8 cellular contexts compared by ENCODE assay signal in the genomic region with DNA sequence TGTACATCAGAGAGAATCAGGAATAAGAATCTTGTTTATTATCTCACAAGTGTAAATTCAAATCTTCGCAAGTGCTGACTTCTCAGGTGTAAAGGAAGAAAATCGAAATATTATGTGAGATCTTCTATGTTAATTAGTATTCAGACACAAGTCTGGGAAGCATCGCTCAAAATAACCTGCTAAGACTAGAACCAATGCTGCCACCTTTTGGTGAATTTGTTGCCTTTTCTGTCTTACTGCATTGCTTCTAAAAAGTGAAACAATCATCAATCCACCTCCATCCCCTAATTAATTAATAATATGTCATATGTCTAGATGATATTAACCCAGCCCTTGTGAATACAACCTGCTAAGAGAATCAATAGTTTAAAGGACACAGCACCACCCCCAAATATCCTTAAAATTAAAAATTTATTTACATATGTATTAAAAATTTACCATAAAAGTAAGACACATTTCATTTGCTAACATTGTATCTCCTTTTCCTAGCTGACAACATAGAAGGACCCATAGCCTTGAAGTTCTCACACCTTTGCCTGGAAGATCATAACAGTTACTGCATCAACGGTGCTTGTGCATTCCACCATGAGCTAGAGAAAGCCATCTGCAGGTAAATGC. TPM values are rescaled to one million over a fixed set of nuclear protein-coding genes. Genes with fewer than 3 reads are reported as not detected.
DNase-seq lines count a peak whose midpoint lies in the region; ATAC-seq, FAIRE-seq and TF ChIP-seq lines count a peak whose summit lies in the region.

No MANE protein-coding gene starts in this region.

- peak; percentile 83 for FAIRE-seq in GM19239 (lab: Jason Lieb, UNC)

- H3K27ac ChIP-seq in psoas muscle: no peak overlapping the region
- no peak overlapping the region for H3K27ac ChIP-seq in aorta (ENCODE audit: low read depth in 1 of 2, low read length in 2 of 2)

- H3K4me1 ChIP-seq in psoas muscle (no peaks in the 10 kb centered on the region), aorta (ENCODE audit: control insufficient read depth in 1 of 2, insufficient read depth in 2 of 2, low read length in 2 of 2) (no peaks in the 10 kb centered on the region)

- 33 to 34% (median 34%) methylated on average over 4 of the region's 4 CpGs for WGBS in psoas muscle, 3 donors
- WGBS in aorta, 2 donors: 23 to 31% methylated on average over 4 of the region's 4 CpGs

- H3K27me3 ChIP-seq in psoas muscle (ENCODE audit: insufficient read depth in 3 of 3, low read length in 2 of 3) (no peaks in the 10 kb centered on the region), aorta (ENCODE audit: control insufficient read depth in 1 of 2, insufficient read depth in 2 of 2, low read length in 1 of 2) (no peaks in the 10 kb centered on the region)

- no peak overlapping the region for H3K4me3 ChIP-seq in fibroblast of villous mesenchyme (ENCODE audit: low read depth, low read length)
- H3K4me3 ChIP-seq in psoas muscle: no peak overlapping the region
- H3K4me3 ChIP-seq in aorta (ENCODE audit: low read length in 2 of 2): no peak overlapping the region

- ATAC-seq in psoas muscle: no peak
- ATAC-seq in aorta (ENCODE audit: low FRiP score): no peak

- intact Hi-C loops in psoas muscle (cut with DNase I): loop anchor here (2.0 to 10.0 kb wide), 2 partner anchors 83 to 117 kb away; no protein-coding TSS in a partner anchor
- intact Hi-C loops in aorta (cut with DNase I): loop anchor here (5.0 kb wide), 1 partner anchor 125 kb away; no protein-coding TSS in a partner anchor

- TF ChIP-seq CTCF in fibroblast of villous mesenchyme (IDR thresholded peaks at IDR 0.05; ENCODE audit: insufficient read depth, low read depth, low read length) (peak; percentile 67), psoas muscle (IDR thresholded peaks at IDR 0.05) (peak; percentile 52)

- DNase-seq in NCI-H187 (lab: John Stamatoyannopoulos, UW) (peak; percentile 36 to 40), NCI-H187 treated with DMSO at 0.1 percent for 48 hours (lab: John Stamatoyannopoulos, UW) (no peak), GM19239 (ENCODE audit: insufficient read length, low spot score) (no peak), KG1 (lab: John Stamatoyannopoulos, UW) (peak; percentile 48), SKM-1 treated with dmso at 0.1 percent for 144 hours (lab: John Stamatoyannopoulos, UW; ENCODE audit: unreplicated experiment) (peak; percentile 42), fibroblast of villous mesenchyme (ENCODE audit: low read depth) (peak; percentile 73), psoas muscle (no peak), aorta (no peak)

- H3K36me3 ChIP-seq in psoas muscle (ENCODE audit: insufficient read depth in 1 of 2, low read depth in 1 of 2) (no peaks in the 10 kb centered on the region), aorta (ENCODE audit: control insufficient read depth in 1 of 2, insufficient read depth in 2 of 2, low read length in 1 of 2) (no peaks in the 10 kb centered on the region)

- H3K9me3 ChIP-seq in psoas muscle (no peaks in the 10 kb centered on the region), aorta (ENCODE audit: control insufficient read depth, low read length) (no peaks in the 10 kb centered on the region)

RNA-seq across cellular contexts. Expression of a gene that starts 3.5 kb away (rescaled TPM):
- total RNA-seq in fibroblast of villous mesenchyme (0.32 and 0.43 TPM in 2 replicates), psoas muscle (1 to 10 TPM in 1 of 4 donors, under 1 TPM in 1, not detected in 2; 0.47 to 1.5 TPM), aorta (1 to 10 TPM in 1 of 2 donors, not detected in 1; 1.6 TPM)
- polyA plus RNA-seq in psoas muscle (1 to 10 TPM in 1 of 3 donors, not detected in 2; 4.3 TPM), aorta (1 to 10 TPM in 1 of 2 donors, not detected in 1; 7.1 TPM)

RNA-seq across cellular contexts. Expression of a gene that starts 53.1 kb away (rescaled TPM):
- 1.3 and 5.2 TPM in 2 replicates for total RNA-seq in fibroblast of villous mesenchyme
- total RNA-seq in psoas muscle: under 1 TPM in 1 of 4 donors, not detected in 3; 0.20 TPM
- polyA plus RNA-seq in psoas muscle: under 1 TPM in 1 of 3 donors, not detected in 2; 0.03 TPM
- 1 to 10 TPM in 1 of 2 donors, under 1 TPM in 1; 0.66 to 6.3 TPM for total RNA-seq in aorta
- polyA plus RNA-seq in aorta: under 1 TPM in 1 of 2 donors, not detected in 1; 0.38 TPM

Comparison
In these comparisons a context has a peak if more than half of its experiments do, and no peak if none do; other contexts are left out.
1. DNase-seq: peak in NCI-H187 (2 of 2), KG1 (single experiment), SKM-1 treated with dmso at 0.1 percent for 144 hours (single experiment) and fibroblast of villous mesenchyme (single experiment); none in NCI-H187 treated with DMSO at 0.1 percent for 48 hours (single experiment), GM19239 (single experiment), psoas muscle (0 of 2) and aorta (0 of 2).